2 cellular contexts compared by ENCODE assay signal in the genomic region with DNA sequence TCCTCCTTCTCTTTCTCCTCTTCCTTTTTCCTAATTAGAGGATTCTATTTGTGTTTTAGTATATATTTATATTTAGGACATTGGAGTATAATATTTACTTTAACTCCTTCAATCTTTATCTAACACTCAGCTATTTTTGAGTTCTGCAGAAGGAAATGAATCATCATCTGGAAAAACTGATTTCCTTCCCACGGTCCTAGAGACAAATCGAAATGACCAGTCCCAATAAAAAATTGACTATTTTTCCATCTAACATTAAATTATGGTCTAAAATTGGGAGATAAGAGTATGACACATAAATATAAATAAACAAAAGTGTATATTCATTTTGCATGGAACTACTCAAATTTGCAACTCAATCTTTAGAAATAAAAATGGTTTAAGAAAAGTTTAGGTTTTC.
TF ChIP-seq lines count a peak whose summit lies in the region.

No MANE protein-coding gene starts in this region.

TF ChIP-seq in HCT116, 20 proteins besides CTCF, POLR2A, EP300 and RAD21:
- no peak for TF ChIP-seq REST (IDR thresholded peaks at IDR 0.05; ENCODE audit: low read depth)
- TF ChIP-seq EZH2phosphoT487 (IDR thresholded peaks at IDR 0.05; ENCODE audit: borderline replicate concordance), result no peak
- TF ChIP-seq SRF (IDR thresholded peaks at IDR 0.05; ENCODE audit: low read depth), result no peak
- TF ChIP-seq FOSL1 (IDR thresholded peaks at IDR 0.05; ENCODE audit: low read depth), result peak; percentile 38; the same call in 1 of the 2 replicates

TF ChIP-seq in SK-N-SH, 30 proteins besides CTCF, POLR2A, EP300 and RAD21 (continued from another document):
- TF ChIP-seq REST (IDR thresholded peaks at IDR 0.05; ENCODE audit: low read depth, low read length), result no peak
- TF ChIP-seq JUND (IDR thresholded peaks at IDR 0.05), result peak; percentile 56
